In the genomic region with DNA sequence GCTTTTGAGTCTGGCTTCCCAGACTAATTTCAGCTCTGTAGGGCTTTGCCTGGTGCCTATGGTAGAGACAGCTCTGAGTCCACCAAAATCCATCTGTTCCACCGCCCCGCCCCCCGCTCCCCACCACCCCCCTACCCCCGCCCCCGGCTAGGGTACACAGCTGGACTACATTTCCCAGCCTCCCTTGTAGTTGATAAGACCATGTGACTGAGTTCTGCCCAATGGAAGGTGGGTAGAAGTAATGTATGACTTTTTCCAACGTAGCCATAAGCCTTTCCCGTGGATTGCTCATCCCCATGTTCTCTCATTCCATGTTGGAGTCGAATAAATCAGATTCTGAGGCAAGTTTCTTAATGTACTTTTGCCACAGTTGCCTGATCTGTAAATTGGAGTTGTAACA, we compare ENCODE assay signal across 27 cellular contexts.
"Had no signal": no experiment of that assay in that cellular context is flagged by ENCODE, and none has a peak within 500 bp of the region (broad histone marks: within the 10 kb centered on the region; RNA-seq: fewer than 3 reads in every experiment).

No MANE protein-coding gene starts in this region.

- H3K4me3 ChIP-seq: stomach, suprapubic skin, testis, thoracic aorta, thyroid gland, tibial artery, tibial nerve, transverse colon, upper lobe of left lung, upper lobe of right lung, uterus, vagina had no signal

- H3K4me1 ChIP-seq: stomach, suprapubic skin, testis, thyroid gland, tibial artery, tibial nerve, transverse colon, upper lobe of left lung, upper lobe of right lung, uterus, vagina had no signal

- ATAC-seq: stimulated activated effector memory CD8-positive, alpha-beta T cell treated with anti-CD3 and anti-CD28 coated beads, Interleukin-12 subunit alpha, Interleukin-12 subunit beta, amount 100 ng/mL, for 72 hours; stimulated activated memory B cell treated with anti-CD40 and anti-IgM and Interleukin-4, amounts not matched to agents 10 μg/mL and 1 μg/mL and 100 μg/mL, for 72 hours; stimulated activated naive B cell treated with anti-CD40 and anti-IgM and Interleukin-4, amounts not matched to agents 10 μg/mL and 1 μg/mL and 100 μg/mL, for 72 hours; stimulated activated naive CD8-positive, alpha-beta T cell treated with anti-CD3 and anti-CD28 coated beads, Interleukin-15, amount 100 ng/mL, for 72 hours; stimulated activated naive CD8-positive, alpha-beta T cell treated with anti-CD3 and anti-CD28 coated beads, Interleukin-15, Interleukin-2, amounts not matched to agents 100 U/mL and 50 U/mL, for 24 hours; upper lobe of right lung had no signal

- FAIRE-seq: urothelium cell line had no signal

- H3K27ac ChIP-seq: stomach, suprapubic skin, testis, thoracic aorta, thyroid gland, tibial artery, tibial nerve, transverse colon, upper lobe of left lung, upper lobe of right lung, uterus, vagina had no signal

- H3K9me3 ChIP-seq: stomach, suprapubic skin, testis, thoracic aorta, thyroid gland, tibial artery, tibial nerve, transverse colon, upper lobe of left lung, upper lobe of right lung, uterus, vagina had no signal

- H3K27me3 ChIP-seq: stomach, suprapubic skin, testis, thyroid gland, tibial nerve, transverse colon, upper lobe of left lung, upper lobe of right lung, uterus, vagina had no signal

- H3K36me3 ChIP-seq: stomach, suprapubic skin, thoracic aorta, thyroid gland, tibial artery, tibial nerve, transverse colon, upper lobe of left lung, upper lobe of right lung, uterus, vagina had no signal

- DNase-seq: stimulated activated CD4-positive, alpha-beta T cell treated with anti-CD3 and anti-CD28 coated beads, Interleukin-2, amount 100 ng/mL, for 48 hours; stimulated activated CD4-positive, alpha-beta T cell treated with anti-CD3 and anti-CD28 coated beads, Interleukin-4, amount 100 ng/mL, for 1 hour; stimulated activated CD4-positive, alpha-beta T cell treated with anti-CD3 and anti-CD28 coated beads, Interleukin-4, amount 100 ng/mL, for 24 hours; stimulated activated CD4-positive, alpha-beta T cell treated with anti-CD3 and anti-CD28 coated beads, Interleukin-4, amount 100 ng/mL, for 4 hours; stimulated activated CD8-positive, alpha-beta memory T cell treated with anti-CD3 and anti-CD28 coated beads, Interleukin-4, amount 100 ng/mL, for 48 hours; stimulated activated naive B cell treated with anti-CD40 and anti-IgM and Interleukin-4, amounts not matched to agents 10 μg/mL and 1 μg/mL and 100 μg/mL, for 72 hours; stimulated activated naive CD4-positive, alpha-beta T cell; stimulated activated naive CD4-positive, alpha-beta T cell treated with Interleukin-2 at 50 U/mL for 16 hours; stimulated activated naive CD8-positive, alpha-beta T cell treated with anti-CD3 and anti-CD28 coated beads, Interleukin-15, amount 100 ng/mL, for 72 hours; stimulated activated naive CD8-positive, alpha-beta T cell treated with anti-CD3 and anti-CD28 coated beads, Interleukin-15, Interleukin-2, amounts not matched to agents 100 U/mL and 50 U/mL, for 24 hours; stomach; substantia nigra; testis; thyroid gland; tibial artery; transverse colon; trophoblast cell; upper lobe of left lung; upper lobe of right lung; uterus had no signal
